In genomic region chr16:82715833-82716232, GRCh38 we compare ENCODE assay signal across 1 cellular context.
TF ChIP-seq lines count a peak whose summit lies in the region.

No MANE protein-coding gene starts in this region.

TF ChIP-seq in WTC11, 78 proteins besides CTCF, POLR2A, EP300 and RAD21 (continued from another document):
- no peak for TF ChIP-seq ZSCAN18 (CRISPR knock-in tag; IDR thresholded peaks at IDR 0.05)
- TF ChIP-seq HMGA2 (CRISPR knock-in tag; IDR thresholded peaks at IDR 0.05): no peak
- TF ChIP-seq ZNF532 (CRISPR knock-in tag; IDR thresholded peaks at IDR 0.05; ENCODE audit: borderline replicate concordance): no peak
- no peak for TF ChIP-seq ATF2 (CRISPR knock-in tag; IDR thresholded peaks at IDR 0.05; ENCODE audit: borderline replicate concordance, low read depth)
- no peak for TF ChIP-seq ZNF396 (CRISPR knock-in tag; IDR thresholded peaks at IDR 0.05; ENCODE audit: borderline replicate concordance)
- TF ChIP-seq TP53 (CRISPR knock-in tag; IDR thresholded peaks at IDR 0.05): no peak
- no peak for TF ChIP-seq SP1 (CRISPR knock-in tag; conservative IDR thresholded peaks at IDR 0.05)
- no peak for TF ChIP-seq SOX15 (CRISPR knock-in tag; IDR thresholded peaks at IDR 0.05)
- no peak for TF ChIP-seq ZNF425 (CRISPR knock-in tag; conservative IDR thresholded peaks at IDR 0.05)
